In genomic region chr9:101673642-101674041, GRCh38 we compare ENCODE assay signal across 22 cellular contexts.
"Had no signal": no experiment of that assay in that cellular context is flagged by ENCODE, and none has a peak within 500 bp of the region (broad histone marks: within the 10 kb centered on the region; RNA-seq: fewer than 3 reads in every experiment).

No MANE protein-coding gene starts in this region.

- H3K4me3 ChIP-seq: neural progenitor cell, spleen, thoracic aorta, upper lobe of right lung had no signal

- H3K9ac ChIP-seq: neural progenitor cell had no signal

- H3K4me1 ChIP-seq: foreskin keratinocyte, neural progenitor cell, spleen had no signal

- DNase-seq: activated CD4-positive, alpha-beta T cell treated with anti-CD3 and anti-CD28 coated beads, Interleukin-2, amount 10 ng/mL, durations not matched to agents 7 days and 5 days; activated CD4-positive, CD25-positive, alpha-beta regulatory T cell treated with anti-CD3 and anti-CD28 coated beads, Interleukin-2, amount 50 U/mL, for 72 hours; activated CD8-positive, alpha-beta memory T cell treated with anti-CD3 and anti-CD28 coated beads, Interleukin-2, amount 10 ng/mL, durations not matched to agents 7 days and 5 days; activated CD8-positive, alpha-beta T cell treated with anti-CD3 and anti-CD28 coated beads for 36 hours; activated effector memory CD4-positive, alpha-beta T cell treated with anti-CD3 and anti-CD28 coated beads, Interleukin-2, amount 50 U/mL, for 16 hours; activated naive CD4-positive, alpha-beta T cell treated with anti-CD3 and anti-CD28 coated beads, Interleukin-2, amount 50 U/mL, for 16 hours; activated naive CD8-positive, alpha-beta T cell treated with anti-CD3 and anti-CD28 coated beads, Interleukin-2, amount 50 U/mL, for 24 hours; activated T-cell treated with anti-CD3 and anti-CD28 coated beads for 4 hours; cerebellar nuclear complex; effector CD4-positive, alpha-beta T cell; erythroblast; foreskin keratinocyte; glutamatergic neuron; hippocampal formation; naive thymus-derived CD4-positive, alpha-beta T cell; spleen; stimulated activated CD4-positive, alpha-beta T cell treated with anti-CD3 and anti-CD28 coated beads, Interleukin-4, amount 100 ng/mL, for 1 hour; stimulated activated naive CD4-positive, alpha-beta T cell; upper lobe of right lung; WERI-Rb-1 had no signal

- H3K36me3 ChIP-seq: neural progenitor cell, spleen, thoracic aorta, upper lobe of right lung, WERI-Rb-1 had no signal

- H3K27me3 ChIP-seq: foreskin keratinocyte, neural progenitor cell, spleen, upper lobe of right lung had no signal

- H3K27ac ChIP-seq: foreskin keratinocyte, neural progenitor cell, spleen, thoracic aorta, upper lobe of right lung, WERI-Rb-1 had no signal

- ATAC-seq: activated CD8-positive, alpha-beta memory T cell treated with anti-CD3 and anti-CD28 coated beads, Interleukin-2, amount 10 ng/mL, durations not matched to agents 7 days and 5 days; activated CD8-positive, alpha-beta T cell treated with anti-CD3 and anti-CD28 coated beads for 36 hours; activated naive CD8-positive, alpha-beta T cell treated with anti-CD3 and anti-CD28 coated beads, Interleukin-2, amount 50 U/mL, for 24 hours; foreskin keratinocyte; naive thymus-derived CD4-positive, alpha-beta T cell had no signal

- H3K9me3 ChIP-seq: spleen, thoracic aorta, upper lobe of right lung had no signal
